In the genomic region with DNA sequence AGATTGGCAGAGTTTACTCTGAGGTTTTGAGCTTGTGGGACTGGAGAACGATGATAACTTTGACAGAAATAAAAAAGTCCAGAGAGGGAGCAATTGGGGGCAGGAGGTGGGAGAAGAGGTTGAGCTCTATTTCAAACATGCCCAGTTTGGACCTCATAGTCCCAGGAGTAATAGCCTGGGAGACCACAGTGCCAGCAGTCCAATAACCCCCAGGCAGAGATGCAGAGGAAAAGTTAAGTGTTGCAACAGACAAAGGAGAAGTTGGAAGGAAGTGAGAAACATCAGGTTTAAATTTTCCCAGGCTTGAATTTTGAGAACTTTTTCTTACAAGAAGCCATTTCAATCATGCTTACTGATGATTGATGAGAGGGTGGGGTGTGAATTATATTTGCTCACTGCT, we compare ENCODE assay signal across 14 cellular contexts.
DNase-seq lines count a peak whose midpoint lies in the region; ATAC-seq and TF ChIP-seq lines count a peak whose summit lies in the region.
"Had no signal": no experiment of that assay in that cellular context is flagged by ENCODE, and none has a peak within 500 bp of the region (broad histone marks: within the 10 kb centered on the region; RNA-seq: fewer than 3 reads in every experiment).

No MANE protein-coding gene starts in this region.

- no peak for TF ChIP-seq POLR2A in heart left ventricle (IDR thresholded peaks at IDR 0.05)

- no peaks in the 10 kb centered on the region for H3K27me3 Mint-ChIP-seq in T-helper 2 cell treated with Interferon-gamma antibody and Interleukin-4, amounts not matched to agents 5 μg/mL and 100 μg/mL, for 36 hours (ENCODE audit: low read depth)
- H3K27me3 Mint-ChIP-seq: CD4-positive, alpha-beta T cell had no signal

- WGBS in heart left ventricle, 4 donors: 58 to 71% (median 63%) methylated on average over 1 of the region's 1 CpG

- no peak overlapping the region for H3K4me3 Mint-ChIP-seq in T-helper 2 cell treated with Interferon-gamma antibody and Interleukin-4, amounts not matched to agents 5 μg/mL and 100 μg/mL, for 36 hours
- H3K4me3 Mint-ChIP-seq: CD4-positive, alpha-beta T cell; HFFc6 had no signal

- TF ChIP-seq CTCF in heart left ventricle (IDR thresholded peaks at IDR 0.05) (no peak), fibroblast of mammary gland (conservative IDR thresholded peaks at IDR 0.05; ENCODE audit: control insufficient read depth, insufficient read depth, low read depth, low read length) (no peak)

- H3K9me3 ChIP-seq in heart left ventricle (no peaks in the 10 kb centered on the region), SK-N-MC (ENCODE audit: low read depth, low read length) (no peaks in the 10 kb centered on the region)

- no peak for DNase-seq in Right ventricle myocardium inferior (ENCODE audit: missing footprints)
- no peak for DNase-seq in heart left ventricle
- no peak for DNase-seq in SK-N-MC (ENCODE audit: low read depth, low spot score)
- DNase-seq in fibroblast of mammary gland (ENCODE audit: low read depth): peak; percentile 69
- DNase-seq in T-helper 2 cell treated with Interferon-gamma antibody and Interleukin-4, amounts not matched to agents 5 μg/mL and 100 μg/mL, for 36 hours (ENCODE audit: low spot score): no peak
- DNase-seq in SW480 (ENCODE audit: low spot score): no peak
- no peak for DNase-seq in cerebellar cortex (ENCODE audit: low spot score)
- DNase-seq: 8988T; C1 segment of cervical spinal cord; Calu3; CD4-positive, alpha-beta T cell; DMS 273 treated with DMSO at 0.1 percent for 48 hours; HCEC 1CT; HFFc6 had no signal

- no peak overlapping the region for H3K9ac ChIP-seq in SK-N-MC (ENCODE audit: insufficient read length)

- intact Hi-C loops in Right ventricle myocardium inferior (cut with DNase I) (no loop called here), heart left ventricle (cut with DNase I) (no loop called here)

- ATAC-seq in Right ventricle myocardium inferior: peak; percentile 68
- no peak for ATAC-seq in heart left ventricle

- no peaks in the 10 kb centered on the region for H3K4me1 Mint-ChIP-seq in T-helper 2 cell treated with Interferon-gamma antibody and Interleukin-4, amounts not matched to agents 5 μg/mL and 100 μg/mL, for 36 hours (ENCODE audit: low read depth)

- H3K9me3 Mint-ChIP-seq in T-helper 2 cell treated with Interferon-gamma antibody and Interleukin-4, amounts not matched to agents 5 μg/mL and 100 μg/mL, for 36 hours: no peaks in the 10 kb centered on the region
- H3K9me3 Mint-ChIP-seq: CD4-positive, alpha-beta T cell had no signal

- no peak overlapping the region for H3K4me3 ChIP-seq in heart left ventricle
- peak overlapping the region; percentile 38 for H3K4me3 ChIP-seq in SK-N-MC
- H3K4me3 ChIP-seq in fibroblast of mammary gland (ENCODE audit: control insufficient read depth, low read depth, low read length): no peak overlapping the region

- H3K36me3 ChIP-seq in heart left ventricle: no peaks in the 10 kb centered on the region
- H3K36me3 ChIP-seq in SK-N-MC (ENCODE audit: insufficient read depth, low read length): no peaks in the 10 kb centered on the region

- no peak overlapping the region for H3K27ac Mint-ChIP-seq in T-helper 2 cell treated with Interferon-gamma antibody and Interleukin-4, amounts not matched to agents 5 μg/mL and 100 μg/mL, for 36 hours
- H3K27ac Mint-ChIP-seq: CD4-positive, alpha-beta T cell; HFFc6 had no signal

- H3K27me3 ChIP-seq in heart left ventricle: no peaks in the 10 kb centered on the region

- peaks cover 0 to 7% (median 0%) of the 10 kb centered on the region in 12 donors for H3K4me1 ChIP-seq in heart left ventricle

- no peak overlapping the region for H3K27ac ChIP-seq in heart left ventricle
- peak overlapping the region; percentile 86 for H3K27ac ChIP-seq in SK-N-MC

- H3K36me3 Mint-ChIP-seq in T-helper 2 cell treated with Interferon-gamma antibody and Interleukin-4, amounts not matched to agents 5 μg/mL and 100 μg/mL, for 36 hours (ENCODE audit: low read depth): no peaks in the 10 kb centered on the region
